In the genomic region with DNA sequence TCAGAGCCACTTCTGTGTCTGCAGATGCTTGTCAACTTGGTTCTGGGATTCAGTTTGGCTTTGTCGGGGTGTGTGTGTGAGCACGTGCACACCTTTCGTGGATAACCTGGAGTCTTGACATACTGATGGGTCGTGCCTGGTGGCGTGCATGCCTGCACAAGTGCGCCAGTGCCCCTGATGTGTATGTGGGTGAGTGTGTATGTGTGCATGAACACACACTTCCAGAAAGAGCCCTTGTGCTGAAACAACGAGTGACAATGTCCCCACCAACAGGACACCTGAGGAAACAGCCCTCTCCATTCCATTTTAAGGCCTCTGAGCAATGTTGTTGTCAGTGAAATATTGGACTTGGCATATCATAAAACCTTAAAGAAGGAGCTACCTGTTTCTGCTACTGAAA, we compare ENCODE assay signal across 18 cellular contexts. TPM values are rescaled to one million over a fixed set of nuclear protein-coding genes. Genes with fewer than 3 reads are reported as not detected.
DNase-seq lines count a peak whose midpoint lies in the region; ATAC-seq and TF ChIP-seq lines count a peak whose summit lies in the region.
"Had no signal": no experiment of that assay in that cellular context is flagged by ENCODE, and none has a peak within 500 bp of the region (broad histone marks: within the 10 kb centered on the region; RNA-seq: fewer than 3 reads in every experiment).

No MANE protein-coding gene starts in this region.

- ATAC-seq in GM23338 (no peak), HG02623 (IDR thresholded peaks at IDR 0.05; ENCODE audit: unreplicated experiment) (no peak), GM18909 (IDR thresholded peaks at IDR 0.05; ENCODE audit: poor library complexity, unreplicated experiment) (no peak)
- ATAC-seq: gastrocnemius medialis had no signal

- no peaks in the 10 kb centered on the region for H3K27me3 ChIP-seq in BE2C
- peaks cover 98% of the 10 kb centered on the region for H3K27me3 ChIP-seq in GM23338 (ENCODE audit: insufficient read depth)

- no peaks in the 10 kb centered on the region for H3K36me3 Mint-ChIP-seq in GM23338 (ENCODE audit: low read depth)

- H3K4me3 ChIP-seq in BE2C (ENCODE audit: low read depth, low read length) (no peak overlapping the region), GM23338 (no peak overlapping the region)
- H3K4me3 ChIP-seq: gastrocnemius medialis, GM23248, transverse colon had no signal

- no peak overlapping the region for H3K27ac Mint-ChIP-seq in GM23338

- no peak overlapping the region for H3K4me3 Mint-ChIP-seq in GM23338

- H3K4me1 ChIP-seq in BE2C: no peaks in the 10 kb centered on the region; the same call in none of the 2 replicates
- no peaks in the 10 kb centered on the region for H3K4me1 ChIP-seq in GM23338 (ENCODE audit: insufficient read depth)
- H3K4me1 ChIP-seq: gastrocnemius medialis, transverse colon had no signal

- no peaks in the 10 kb centered on the region for H3K9me3 ChIP-seq in BE2C
- H3K9me3 ChIP-seq: gastrocnemius medialis, transverse colon had no signal

- H3K27me3 Mint-ChIP-seq in GM23338 (ENCODE audit: insufficient read depth, low read depth, poor library complexity): peaks cover 66% of the 10 kb centered on the region

- H4K20me1 ChIP-seq in GM23338 (replicated peaks; ENCODE audit: insufficient read depth): peaks cover 6% of the 10 kb centered on the region; the same call in 1 of the 2 replicates

- peaks cover 27% of the 10 kb centered on the region for H3K4me1 Mint-ChIP-seq in GM23338

- no peaks in the 10 kb centered on the region for H3K9me3 Mint-ChIP-seq in GM23338

- H2AFZ ChIP-seq in GM23338: no peak overlapping the region
- H2AFZ ChIP-seq: GM23248 had no signal

- DNase-seq in BE2C (peak; percentile 37), GM23338 (ENCODE audit: low spot score) (no peak), SK-N-DZ (ENCODE audit: low spot score) (peak; percentile 48), kidney tubule cell (ENCODE audit: low spot score) (peak; percentile 39), islet precursor cell (no peak), hepatic stellate cell (ENCODE audit: low spot score) (no peak)
- DNase-seq: activated CD8-positive, alpha-beta memory T cell treated with anti-CD3 and anti-CD28 coated beads, Interleukin-2, amount 50 U/mL, for 4 hours; activated naive CD4-positive, alpha-beta T cell treated with anti-CD3 and anti-CD28 coated beads, Interleukin-2, amount 50 U/mL, for 16 hours; AML-193; effector memory CD4-positive, alpha-beta T cell; gastrocnemius medialis; GM23248; NCI-H2081 treated with DMSO at 0.1 percent for 48 hours; stimulated activated CD4-positive, alpha-beta T cell treated with anti-CD3 and anti-CD28 coated beads, Interleukin-1b, Interleukin-23, amount 100 ng/mL, for 48 hours; stimulated activated CD8-positive, alpha-beta memory T cell treated with anti-CD3 and anti-CD28 coated beads, Interleukin-4, amount 100 ng/mL, for 48 hours; transverse colon had no signal

- H3K79me2 ChIP-seq in GM23338 (replicated peaks; ENCODE audit: insufficient read depth): no peaks in the 10 kb centered on the region

- no peaks in the 10 kb centered on the region for H3F3A ChIP-seq in GM23338 (replicated peaks; ENCODE audit: low read depth)

- no peak overlapping the region for H3K4me2 ChIP-seq in GM23338

- H3K27ac ChIP-seq in GM23338 (ENCODE audit: low read depth): no peak overlapping the region
- H3K27ac ChIP-seq: gastrocnemius medialis, GM23248, transverse colon had no signal

- H3K36me3 ChIP-seq in BE2C (peaks cover 10% of the 10 kb centered on the region), GM23338 (ENCODE audit: insufficient read depth) (no peaks in the 10 kb centered on the region)
- H3K36me3 ChIP-seq: gastrocnemius medialis, transverse colon had no signal

- TF ChIP-seq CTCF in BE2C (IDR thresholded peaks at IDR 0.05; ENCODE audit: low read depth, low read length) (peak; percentile 69), GM23338 (conservative IDR thresholded peaks at IDR 0.05; ENCODE audit: low read depth in 2 of 2) (peak; percentile 18 to 54; a peak in 2 of 4 replicates)

- H3K9me2 ChIP-seq in GM23338 (ENCODE audit: insufficient read depth): no peaks in the 10 kb centered on the region

TF ChIP-seq in GM23338, 12 proteins besides CTCF, POLR2A, EP300 and RAD21:
- TF ChIP-seq, protein P1, sequence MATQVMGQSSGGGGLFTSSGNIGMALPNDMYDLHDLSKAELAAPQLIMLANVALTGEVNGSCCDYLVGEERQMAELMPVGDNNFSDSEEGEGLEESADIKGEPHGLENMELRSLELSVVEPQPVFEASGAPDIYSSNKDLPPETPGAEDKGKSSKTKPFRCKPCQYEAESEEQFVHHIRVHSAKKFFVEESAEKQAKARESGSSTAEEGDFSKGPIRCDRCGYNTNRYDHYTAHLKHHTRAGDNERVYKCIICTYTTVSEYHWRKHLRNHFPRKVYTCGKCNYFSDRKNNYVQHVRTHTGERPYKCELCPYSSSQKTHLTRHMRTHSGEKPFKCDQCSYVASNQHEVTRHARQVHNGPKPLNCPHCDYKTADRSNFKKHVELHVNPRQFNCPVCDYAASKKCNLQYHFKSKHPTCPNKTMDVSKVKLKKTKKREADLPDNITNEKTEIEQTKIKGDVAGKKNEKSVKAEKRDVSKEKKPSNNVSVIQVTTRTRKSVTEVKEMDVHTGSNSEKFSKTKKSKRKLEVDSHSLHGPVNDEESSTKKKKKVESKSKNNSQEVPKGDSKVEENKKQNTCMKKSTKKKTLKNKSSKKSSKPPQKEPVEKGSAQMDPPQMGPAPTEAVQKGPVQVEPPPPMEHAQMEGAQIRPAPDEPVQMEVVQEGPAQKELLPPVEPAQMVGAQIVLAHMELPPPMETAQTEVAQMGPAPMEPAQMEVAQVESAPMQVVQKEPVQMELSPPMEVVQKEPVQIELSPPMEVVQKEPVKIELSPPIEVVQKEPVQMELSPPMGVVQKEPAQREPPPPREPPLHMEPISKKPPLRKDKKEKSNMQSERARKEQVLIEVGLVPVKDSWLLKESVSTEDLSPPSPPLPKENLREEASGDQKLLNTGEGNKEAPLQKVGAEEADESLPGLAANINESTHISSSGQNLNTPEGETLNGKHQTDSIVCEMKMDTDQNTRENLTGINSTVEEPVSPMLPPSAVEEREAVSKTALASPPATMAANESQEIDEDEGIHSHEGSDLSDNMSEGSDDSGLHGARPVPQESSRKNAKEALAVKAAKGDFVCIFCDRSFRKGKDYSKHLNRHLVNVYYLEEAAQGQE (IDR thresholded peaks at IDR 0.05; ENCODE audit: unreplicated experiment): no peak
- TF ChIP-seq NANOG (IDR thresholded peaks at IDR 0.05; ENCODE audit: borderline replicate concordance) (no peak), JUNB (IDR thresholded peaks at IDR 0.05; ENCODE audit: unreplicated experiment) (no peak)

RNA-seq across cellular contexts. Expression of a gene that starts 53.9 kb away (rescaled TPM):
- polyA plus RNA-seq in BE2C (2012; ENCODE audit: insufficient read depth, insufficient read length, low read depth): 66.2 TPM
- 19.6 and 23.8 TPM in 2 replicates for total RNA-seq in GM23338 (2014; rRNA removed; shearing (Covaris generic))
- 21.8 and 23.1 TPM in 2 replicates for polyA plus RNA-seq in GM23338 (2016; fragmentation: Nextera tagmentation; extraction: Ambion mirVana)
- 95.4 and 103 TPM in 2 replicates for polyA plus RNA-seq in SK-N-DZ (2014; cell fraction: cytosol; rRNA removed)
- polyA plus RNA-seq in SK-N-DZ (2014; cell fraction: nucleus; rRNA removed): 44.5 and 62.6 TPM in 2 replicates

Comparison
In these comparisons a context has a peak if more than half of its experiments do, and no peak if none do; other contexts are left out.
1. DNase-seq: peak in BE2C (single experiment), SK-N-DZ (single experiment) and kidney tubule cell (single experiment); none in GM23338 (single experiment), islet precursor cell (single experiment) and hepatic stellate cell (single experiment).